In the genomic region with DNA sequence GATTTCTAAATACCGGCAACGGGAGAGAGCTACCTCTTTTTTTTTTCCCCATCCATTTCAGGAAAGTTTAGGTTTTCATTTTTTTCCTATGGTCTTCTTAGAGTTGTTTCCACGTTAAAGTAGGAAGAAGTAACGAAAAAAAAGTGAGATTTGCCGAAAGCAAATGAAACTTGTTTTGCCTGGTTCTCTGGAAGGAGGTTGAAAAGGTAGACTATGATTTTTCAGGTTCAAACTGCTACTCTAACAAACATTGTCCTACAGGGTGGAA, we compare ENCODE assay signal across 8 cellular contexts. TPM values are rescaled to one million over a fixed set of nuclear protein-coding genes. Genes with fewer than 3 reads are reported as not detected.
DNase-seq lines count a peak whose midpoint lies in the region; ATAC-seq and TF ChIP-seq lines count a peak whose summit lies in the region.

No MANE protein-coding gene starts in this region.

- H3K4me3 Mint-ChIP-seq in Caco-2 (ENCODE audit: unreplicated experiment): peak overlapping the region; percentile 87
- peak overlapping the region; percentile 72 for H3K4me3 Mint-ChIP-seq in progenitor cell of endocrine pancreas (ENCODE audit: low read depth)

- intact Hi-C loops in Caco-2 (cut with micrococcal nuclease; ENCODE audit: unreplicated experiment): no loop called here

- H3K27ac Mint-ChIP-seq in Caco-2 (ENCODE audit: unreplicated experiment) (peak overlapping the region; percentile 98), progenitor cell of endocrine pancreas (peak overlapping the region; percentile 98)

- no peak overlapping the region for H3K4me3 ChIP-seq in Caco-2 (ENCODE audit: low read depth, low read length)
- peak overlapping the region; percentile 22 for H3K4me3 ChIP-seq in RWPE2 (ENCODE audit: severe bottlenecking)
- H3K4me3 ChIP-seq in epithelial cell of proximal tubule (ENCODE audit: low read depth, low read length): peak overlapping the region; percentile 43

- H3K27me3 Mint-ChIP-seq in Caco-2 (ENCODE audit: insufficient read depth, unreplicated experiment) (no peaks in the 10 kb centered on the region), progenitor cell of endocrine pancreas (no peaks in the 10 kb centered on the region)

- TF ChIP-seq CTCF in Caco-2 (IDR thresholded peaks at IDR 0.05; ENCODE audit: insufficient read depth in 1 of 2, low read depth in 1 of 2, low read length in 1 of 2, severe bottlenecking in 1 of 2, unreplicated experiment in 1 of 2) (no peak), RWPE2 (IDR thresholded peaks at IDR 0.05; ENCODE audit: poor library complexity, severe bottlenecking) (no peak), epithelial cell of proximal tubule (conservative IDR thresholded peaks at IDR 0.05; ENCODE audit: low read depth, low read length) (no peak), progenitor cell of endocrine pancreas (IDR thresholded peaks at IDR 0.05; ENCODE audit: unreplicated experiment) (no peak)

- peak overlapping the region; percentile 89 for H3K27ac ChIP-seq in RWPE2 (ENCODE audit: poor library complexity, severe bottlenecking)

- peaks cover 54% of the 10 kb centered on the region for H3K36me3 Mint-ChIP-seq in Caco-2 (ENCODE audit: insufficient read depth, unreplicated experiment)
- H3K36me3 Mint-ChIP-seq in progenitor cell of endocrine pancreas (ENCODE audit: insufficient read depth): peaks cover 15% of the 10 kb centered on the region

- CTCF ChIA-PET in Caco-2 (lab: Charles Lee): interaction anchor here (2.2 kb wide), 1 partner anchor 50 kb away, joined by 9 read pairs; no protein-coding TSS in a partner anchor

- ATAC-seq in RWPE2 (ENCODE audit: low read depth): no peak
- no peak for ATAC-seq in HG03469 (IDR thresholded peaks at IDR 0.05; ENCODE audit: unreplicated experiment)
- no peak for ATAC-seq in GM21390 (IDR thresholded peaks at IDR 0.05; ENCODE audit: unreplicated experiment)

- no peaks in the 10 kb centered on the region for H3K27me3 ChIP-seq in Caco-2 (replicated peaks; ENCODE audit: control insufficient read depth, insufficient read depth, low read length)
- H3K27me3 ChIP-seq in RWPE2 (ENCODE audit: insufficient read depth, poor library complexity, severe bottlenecking): no peaks in the 10 kb centered on the region

- H3K36me3 ChIP-seq in Caco-2 (ENCODE audit: control insufficient read depth, insufficient read depth, low read length) (no peaks in the 10 kb centered on the region), RWPE2 (ENCODE audit: low read depth) (peaks cover 33% of the 10 kb centered on the region)

- no peaks in the 10 kb centered on the region for H3K9me3 Mint-ChIP-seq in Caco-2 (ENCODE audit: unreplicated experiment)
- no peaks in the 10 kb centered on the region for H3K9me3 Mint-ChIP-seq in progenitor cell of endocrine pancreas (ENCODE audit: low read depth)

- H3K9me3 ChIP-seq in Caco-2: no peaks in the 10 kb centered on the region
- H3K9me3 ChIP-seq in RWPE2 (ENCODE audit: severe bottlenecking): no peaks in the 10 kb centered on the region

- BruUV-seq in Caco-2 (replicated peaks; lab: Mats Ljungman, UMichigan): no TSS peak

- H3K4me1 Mint-ChIP-seq in Caco-2 (ENCODE audit: low read depth, unreplicated experiment) (peaks cover 41% of the 10 kb centered on the region), progenitor cell of endocrine pancreas (ENCODE audit: low read depth) (peaks cover 46% of the 10 kb centered on the region)

- POLR2A ChIA-PET in Caco-2 (lab: Charles Lee): interaction anchor here (0.6 to 3.7 kb wide), 9 partner anchors 12 to 228 kb away, joined by 3 to 103 read pairs (median 14); no protein-coding TSS in a partner anchor

- peaks cover 49% of the 10 kb centered on the region for H3K4me1 ChIP-seq in Caco-2
- H3K4me1 ChIP-seq in RWPE2 (ENCODE audit: insufficient read depth, poor library complexity, severe bottlenecking): peaks cover 19% of the 10 kb centered on the region

- DNase-seq in Caco-2 (no peak), RWPE2 (ENCODE audit: low spot score) (no peak), epithelial cell of proximal tubule (ENCODE audit: low read depth) (no peak), progenitor cell of endocrine pancreas (ENCODE audit: low spot score, unreplicated experiment) (no peak), DMS153 treated with DMSO at 0.1 percent for 48 hours (lab: John Stamatoyannopoulos, UW; ENCODE audit: unreplicated experiment) (no peak), GOT3 (lab: John Stamatoyannopoulos, UW) (no peak)

RNA-seq across cellular contexts. Expression of gene CHD2, which starts 18.6 kb away (rescaled TPM):
- total RNA-seq in Caco-2 (2022) (85.0 and 108 TPM in 2 replicates), epithelial cell of proximal tubule (19.5 and 26.5 TPM in 2 replicates), progenitor cell of endocrine pancreas (145 and 159 TPM in 2 replicates)
